ENCODE assay signal across 19 cellular contexts in the genomic region with DNA sequence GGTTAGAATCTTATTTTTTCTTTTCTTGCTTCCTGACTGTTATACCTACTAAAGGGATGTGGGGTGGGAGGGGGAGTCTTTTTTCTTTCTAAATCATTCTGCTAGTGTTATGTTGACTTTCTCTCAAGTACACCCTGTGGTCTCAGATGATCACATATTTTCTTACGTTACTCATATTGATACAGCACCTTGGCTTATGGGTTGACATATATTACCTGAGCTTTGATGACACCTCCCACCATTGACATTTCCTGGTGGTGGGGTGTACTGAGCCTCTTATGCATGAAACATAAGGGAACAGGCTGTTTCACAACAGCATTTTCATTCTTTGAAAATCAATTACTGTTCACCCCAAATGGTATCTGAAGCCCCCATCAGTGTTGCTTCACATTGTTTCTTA.
A peak's percentile ranks its signal among the peaks of the same experiment; 100 is the strongest.
DNase-seq lines count a peak whose midpoint lies in the region; ATAC-seq and TF ChIP-seq lines count a peak whose summit lies in the region.
"Had no signal": no experiment of that assay in that cellular context is flagged by ENCODE, and none has a peak within 500 bp of the region (broad histone marks: within the 10 kb centered on the region; RNA-seq: fewer than 3 reads in every experiment).

No MANE protein-coding gene starts in this region.

- POLR2A ChIA-PET in activated CD8-positive, alpha-beta T cell treated with anti-CD3 and anti-CD28 coated beads for 36 hours (lab: Charles Lee) = no interaction called here
- POLR2A ChIA-PET in activated CD8-positive, alpha-beta T cell treated with anti-CD3 and anti-CD28 coated beads, Interleukin-2, amount 10 ng/mL, durations not matched to agents 7 days and 5 days (lab: Charles Lee) = no interaction called here

- no peaks in the 10 kb centered on the region for H3K27me3 Mint-ChIP-seq in activated CD8-positive, alpha-beta T cell treated with anti-CD3 and anti-CD28 coated beads for 36 hours
- H3K27me3 Mint-ChIP-seq in activated CD8-positive, alpha-beta T cell treated with anti-CD3 and anti-CD28 coated beads, Interleukin-2, amount 10 ng/mL, durations not matched to agents 7 days and 5 days (ENCODE audit: low read depth) = no peaks in the 10 kb centered on the region
- H3K27me3 Mint-ChIP-seq in activated T-cell treated with anti-CD3 and anti-CD28 coated beads, Interleukin-2, amount 50 U/mL, for 4 hours (ENCODE audit: low read depth) = no peaks in the 10 kb centered on the region
- H3K27me3 Mint-ChIP-seq: CD4-positive, alpha-beta T cell had no signal

- no peak overlapping the region for H3K4me3 ChIP-seq in MG63
- H3K4me3 ChIP-seq: A549, GM23338 had no signal

- H3K27ac Mint-ChIP-seq in activated CD8-positive, alpha-beta T cell treated with anti-CD3 and anti-CD28 coated beads for 36 hours = peak overlapping the region; percentile 35
- no peak overlapping the region for H3K27ac Mint-ChIP-seq in activated CD8-positive, alpha-beta T cell treated with anti-CD3 and anti-CD28 coated beads, Interleukin-2, amount 10 ng/mL, durations not matched to agents 7 days and 5 days
- H3K27ac Mint-ChIP-seq: CD4-positive, alpha-beta T cell; GM23338 had no signal

- H3K4me3 Mint-ChIP-seq in activated CD8-positive, alpha-beta T cell treated with anti-CD3 and anti-CD28 coated beads for 36 hours = no peak overlapping the region
- H3K4me3 Mint-ChIP-seq in activated CD8-positive, alpha-beta T cell treated with anti-CD3 and anti-CD28 coated beads, Interleukin-2, amount 10 ng/mL, durations not matched to agents 7 days and 5 days = no peak overlapping the region
- H3K4me3 Mint-ChIP-seq in activated T-cell treated with anti-CD3 and anti-CD28 coated beads, Interleukin-2, amount 50 U/mL, for 4 hours = no peak overlapping the region
- H3K4me3 Mint-ChIP-seq: CD4-positive, alpha-beta T cell; GM23338 had no signal

- CTCF ChIA-PET in activated CD8-positive, alpha-beta T cell treated with anti-CD3 and anti-CD28 coated beads for 36 hours (lab: Charles Lee) = no interaction called here
- CTCF ChIA-PET in activated CD8-positive, alpha-beta T cell treated with anti-CD3 and anti-CD28 coated beads, Interleukin-2, amount 10 ng/mL, durations not matched to agents 7 days and 5 days (lab: Charles Lee) = no interaction called here

- DNase-seq in activated CD8-positive, alpha-beta T cell treated with anti-CD3 and anti-CD28 coated beads for 36 hours = peak; percentile 70
- DNase-seq in activated CD8-positive, alpha-beta T cell treated with anti-CD3 and anti-CD28 coated beads, Interleukin-2, amount 10 ng/mL, durations not matched to agents 7 days and 5 days = no peak
- peak in 2 of 3 donors; percentile 6 to 15 for DNase-seq in stimulated activated CD4-positive, alpha-beta T cell treated with anti-CD3 and anti-CD28 coated beads, Interleukin-12 subunit alpha, Interleukin-12 subunit beta, amount 100 ng/mL, for 48 hours (ENCODE audit: low read depth in 2 of 3, low spot score in 1 of 3)
- no peak for DNase-seq in stimulated activated CD4-positive, alpha-beta T cell treated with anti-CD3 and anti-CD28 coated beads, Interleukin-4, amount 100 ng/mL, for 4 hours
- no peak for DNase-seq in activated T-cell treated with anti-CD3 and anti-CD28 coated beads, Interleukin-2, amount 50 U/mL, for 4 hours
- peak; percentile 13 for DNase-seq in stimulated activated naive CD8-positive, alpha-beta T cell treated with anti-CD3 and anti-CD28 coated beads, Interleukin-15, Interleukin-2, amounts not matched to agents 100 U/mL and 50 U/mL, for 24 hours
- DNase-seq in MG63 = no peak
- DNase-seq: Caco-2; CD4-positive, alpha-beta T cell; DMS153; GDM1; HCEC 1CT; NCI-H1417; NCI-H187 treated with DMSO at 0.1 percent for 48 hours; NCI-H2227 treated with DMSO at 0.1 percent for 48 hours; NCI-H510A treated with DMSO at 0.1 percent for 48 hours; NCI-H774 had no signal

- TF ChIP-seq CTCF in activated CD8-positive, alpha-beta T cell treated with anti-CD3 and anti-CD28 coated beads for 36 hours (IDR thresholded peaks at IDR 0.05) = no peak

- ATAC-seq in activated CD8-positive, alpha-beta T cell treated with anti-CD3 and anti-CD28 coated beads for 36 hours = peak; percentile 97
- ATAC-seq in activated CD8-positive, alpha-beta T cell treated with anti-CD3 and anti-CD28 coated beads, Interleukin-2, amount 10 ng/mL, durations not matched to agents 7 days and 5 days = no peak
- ATAC-seq in activated T-cell treated with anti-CD3 and anti-CD28 coated beads, Interleukin-2, amount 50 U/mL, for 4 hours = peak; percentile 77 to 90
- ATAC-seq in stimulated activated naive CD8-positive, alpha-beta T cell treated with anti-CD3 and anti-CD28 coated beads, Interleukin-15, Interleukin-2, amounts not matched to agents 100 U/mL and 50 U/mL, for 24 hours = peak; percentile 90
- ATAC-seq: A549, GM23338 had no signal

- H3K9me3 Mint-ChIP-seq in activated CD8-positive, alpha-beta T cell treated with anti-CD3 and anti-CD28 coated beads for 36 hours = peaks cover 2% of the 10 kb centered on the region
- no peaks in the 10 kb centered on the region for H3K9me3 Mint-ChIP-seq in activated CD8-positive, alpha-beta T cell treated with anti-CD3 and anti-CD28 coated beads, Interleukin-2, amount 10 ng/mL, durations not matched to agents 7 days and 5 days (ENCODE audit: insufficient read depth)
- no peaks in the 10 kb centered on the region for H3K9me3 Mint-ChIP-seq in activated T-cell treated with anti-CD3 and anti-CD28 coated beads, Interleukin-2, amount 50 U/mL, for 4 hours
- H3K9me3 Mint-ChIP-seq: CD4-positive, alpha-beta T cell had no signal

- intact Hi-C loops in activated CD8-positive, alpha-beta T cell treated with anti-CD3 and anti-CD28 coated beads for 36 hours (cut with micrococcal nuclease) = no loop called here

- H3K4me1 Mint-ChIP-seq in activated CD8-positive, alpha-beta T cell treated with anti-CD3 and anti-CD28 coated beads for 36 hours (ENCODE audit: low read depth) = peaks cover 38% of the 10 kb centered on the region
- peaks cover 10% of the 10 kb centered on the region for H3K4me1 Mint-ChIP-seq in activated CD8-positive, alpha-beta T cell treated with anti-CD3 and anti-CD28 coated beads, Interleukin-2, amount 10 ng/mL, durations not matched to agents 7 days and 5 days (ENCODE audit: low read depth)
- H3K4me1 Mint-ChIP-seq in activated T-cell treated with anti-CD3 and anti-CD28 coated beads, Interleukin-2, amount 50 U/mL, for 4 hours (ENCODE audit: low read depth) = peaks cover 4% of the 10 kb centered on the region

- H3K36me3 ChIP-seq in MG63 = no peaks in the 10 kb centered on the region

- H3K36me3 Mint-ChIP-seq in activated CD8-positive, alpha-beta T cell treated with anti-CD3 and anti-CD28 coated beads for 36 hours (ENCODE audit: low read depth) = peaks cover 14% of the 10 kb centered on the region
- no peaks in the 10 kb centered on the region for H3K36me3 Mint-ChIP-seq in activated CD8-positive, alpha-beta T cell treated with anti-CD3 and anti-CD28 coated beads, Interleukin-2, amount 10 ng/mL, durations not matched to agents 7 days and 5 days (ENCODE audit: low read depth)
- H3K36me3 Mint-ChIP-seq in activated T-cell treated with anti-CD3 and anti-CD28 coated beads, Interleukin-2, amount 50 U/mL, for 4 hours (ENCODE audit: insufficient read depth) = peaks cover 10% of the 10 kb centered on the region

- H3K27me3 ChIP-seq in MG63 = no peaks in the 10 kb centered on the region

- no peaks in the 10 kb centered on the region for H3K9me3 ChIP-seq in MG63
- H3K9me3 ChIP-seq: A549, Caco-2 had no signal

Comparison
In these comparisons a context has a peak if more than half of its experiments do, and no peak if none do; other contexts are left out.
1. DNase-seq: peak in activated CD8-positive, alpha-beta T cell treated with anti-CD3 and anti-CD28 coated beads for 36 hours (single experiment), stimulated activated CD4-positive, alpha-beta T cell treated with anti-CD3 and anti-CD28 coated beads, Interleukin-12 subunit alpha, Interleukin-12 subunit beta, amount 100 ng/mL, for 48 hours (2 of 3) and stimulated activated naive CD8-positive, alpha-beta T cell treated with anti-CD3 and anti-CD28 coated beads, Interleukin-15, Interleukin-2, amounts not matched to agents 100 U/mL and 50 U/mL, for 24 hours (single experiment); none in activated CD8-positive, alpha-beta T cell treated with anti-CD3 and anti-CD28 coated beads, Interleukin-2, amount 10 ng/mL, durations not matched to agents 7 days and 5 days (single experiment), stimulated activated CD4-positive, alpha-beta T cell treated with anti-CD3 and anti-CD28 coated beads, Interleukin-4, amount 100 ng/mL, for 4 hours (0 of 2), activated T-cell treated with anti-CD3 and anti-CD28 coated beads, Interleukin-2, amount 50 U/mL, for 4 hours (single experiment) and MG63 (single experiment).